ENCODE assay signal across 8 cellular contexts in the genomic region with DNA sequence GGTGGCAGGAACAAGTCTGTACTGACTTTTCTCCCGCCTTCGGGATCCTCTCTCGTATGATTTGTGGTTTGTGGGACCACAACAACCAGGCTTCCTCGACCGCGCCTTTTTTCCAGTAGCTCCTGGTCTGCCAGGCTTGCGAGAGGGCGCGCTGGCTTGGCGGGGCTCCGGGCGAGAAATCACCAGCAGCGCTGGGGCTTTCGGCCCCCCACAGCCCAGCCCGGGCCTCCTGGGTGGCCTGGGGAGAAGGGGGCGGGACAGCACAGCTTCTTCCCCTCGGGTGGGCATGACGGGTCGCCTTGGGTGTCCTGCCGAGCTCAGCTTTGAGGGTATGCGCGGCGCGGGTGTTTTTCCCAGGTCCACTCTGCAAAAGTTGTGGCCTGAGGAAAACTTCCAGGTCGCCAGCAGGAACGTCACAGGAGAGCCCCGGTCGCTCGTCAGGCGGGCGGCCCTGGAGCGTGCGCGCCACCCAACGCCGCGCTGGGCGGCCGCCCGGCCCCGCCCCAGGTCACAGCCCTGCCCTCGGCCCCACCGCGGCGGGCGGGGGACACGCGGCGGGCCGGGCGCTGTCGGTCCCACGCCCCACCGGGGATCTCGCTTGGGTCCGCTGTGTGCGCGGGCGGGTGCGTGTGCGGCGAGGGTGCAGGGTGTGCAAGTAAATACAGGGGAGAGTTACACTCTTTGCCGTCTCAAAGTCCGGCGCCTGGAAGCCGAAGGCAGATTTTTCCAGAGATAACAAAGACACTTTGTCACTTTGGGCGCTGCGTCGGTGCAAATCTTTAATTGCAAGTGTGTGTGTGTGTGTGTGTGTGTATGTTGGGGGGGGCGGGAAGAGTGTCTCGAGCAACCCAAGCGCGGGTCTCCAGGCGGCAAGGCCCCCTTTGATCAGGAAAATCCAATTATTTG. TPM values are rescaled to one million over a fixed set of nuclear protein-coding genes. Genes with fewer than 3 reads are reported as not detected.
DNase-seq lines count a peak whose midpoint lies in the region; ATAC-seq and TF ChIP-seq lines count a peak whose summit lies in the region.

No MANE protein-coding gene starts in this region.

- peak overlapping the region; percentile 30; the same call in 1 of the 2 replicates for H3K4me3 ChIP-seq in GM12864 (ENCODE audit: low read depth, low read length)
- peak overlapping the region; percentile 30 for H3K4me3 ChIP-seq in kidney epithelial cell (ENCODE audit: low read depth, low read length)
- peak overlapping the region; percentile 51 to 72 (median 67) for H3K4me3 ChIP-seq in subcutaneous abdominal adipose tissue (ENCODE audit: low read depth in 1 of 5, low read length in 5 of 5)

- H3K27me3 ChIP-seq in kidney epithelial cell (ENCODE audit: control insufficient read depth, insufficient read depth, low read length) (peaks cover 76% of the 10 kb centered on the region), subcutaneous abdominal adipose tissue (ENCODE audit: control insufficient read depth in 5 of 5, insufficient read depth in 4 of 5, low read length in 5 of 5) (peaks cover 23 to 66% (median 48%) of the 10 kb centered on the region in 5 donors)

- DNase-seq in GM12864 (ENCODE audit: low read depth) = no peak
- DNase-seq in NCI-H2196 (lab: John Stamatoyannopoulos, UW; ENCODE audit: unreplicated experiment) = peak; percentile 61
- peak; percentile 32 for DNase-seq in astrocyte of the hippocampus (ENCODE audit: low read depth, low spot score)
- DNase-seq in kidney epithelial cell (ENCODE audit: low read depth) = no peak
- no peak for DNase-seq in NCI-H2107 treated with DMSO at 0.1 percent for 48 hours (lab: John Stamatoyannopoulos, UW; ENCODE audit: unreplicated experiment)

- H3K9me3 ChIP-seq in subcutaneous abdominal adipose tissue (ENCODE audit: control insufficient read depth in 5 of 5, low read length in 5 of 5) = no peaks in the 10 kb centered on the region

- no peaks in the 10 kb centered on the region for H3K36me3 ChIP-seq in kidney epithelial cell (ENCODE audit: control insufficient read depth, insufficient read depth, low read length)
- H3K36me3 ChIP-seq in subcutaneous abdominal adipose tissue (ENCODE audit: control insufficient read depth in 5 of 5, insufficient read depth in 5 of 5, low read length in 5 of 5) = no peaks in the 10 kb centered on the region

- H3K4me1 ChIP-seq in subcutaneous abdominal adipose tissue (ENCODE audit: control insufficient read depth in 5 of 5, insufficient read depth in 5 of 5, low read length in 5 of 5) = peaks cover 3 to 42% (median 38%) of the 10 kb centered on the region in 5 donors

- ATAC-seq in GM21381 (IDR thresholded peaks at IDR 0.05; ENCODE audit: unreplicated experiment) (no peak), GM21717 (IDR thresholded peaks at IDR 0.05; ENCODE audit: unreplicated experiment) (no peak)

- TF ChIP-seq CTCF in GM12864 (IDR thresholded peaks at IDR 0.05; ENCODE audit: low read depth, low read length, missing control alignments) (no peak), kidney epithelial cell (IDR thresholded peaks at IDR 0.05; ENCODE audit: insufficient read depth, low read length, poor library complexity, severe bottlenecking) (no peak)

- H3K9ac ChIP-seq in subcutaneous abdominal adipose tissue (ENCODE audit: low read length in 5 of 5) = peak overlapping the region in 2 of 5 donors; percentile 24 to 25

- no peak overlapping the region for H3K27ac ChIP-seq in subcutaneous abdominal adipose tissue (ENCODE audit: low read depth, low read length)

RNA-seq across cellular contexts. Expression of gene SP5, which starts 0.7 kb away (rescaled TPM):
- 0.62 TPM in 1 of 2 replicates, not detected in the other for total RNA-seq in kidney epithelial cell

RNA-seq across cellular contexts. Expression of gene ERICH2, which starts 55.8 kb away (rescaled TPM):
- 0.50 and 0.89 TPM in 2 replicates for total RNA-seq in kidney epithelial cell

Comparison
In these comparisons a context has a peak if more than half of its experiments do, and no peak if none do; other contexts are left out.
1. DNase-seq: peak in NCI-H2196 (single experiment) and astrocyte of the hippocampus (single experiment); none in GM12864 (single experiment), kidney epithelial cell (single experiment) and NCI-H2107 treated with DMSO at 0.1 percent for 48 hours (single experiment).
2. Peak in every context shown above with its lines, with median percentiles within 50 percentile points of each other: H3K4me3 ChIP-seq.